Comparison of ENCODE assay signal across 1 cellular context in the genomic region with DNA sequence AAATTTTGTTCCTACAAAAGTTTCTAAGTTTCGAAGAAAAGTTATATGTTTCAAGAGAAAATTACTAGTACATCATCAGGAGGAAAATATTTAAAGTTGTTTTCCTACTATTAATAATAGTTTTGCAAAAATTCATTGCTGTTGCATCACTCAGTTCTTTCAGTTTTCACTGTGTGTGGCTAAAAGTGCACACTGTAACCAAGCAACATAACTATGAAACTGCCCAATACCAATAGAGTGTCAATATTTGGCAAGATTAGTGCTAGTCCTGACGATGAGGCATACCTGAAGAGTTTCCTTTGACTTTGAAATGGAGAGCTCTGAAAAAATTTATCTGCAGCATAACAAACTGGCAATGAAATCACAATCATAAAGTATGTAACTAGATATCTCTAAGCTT.
TF ChIP-seq lines count a peak whose summit lies in the region.

No MANE protein-coding gene starts in this region.

TF ChIP-seq in GM12878, 131 proteins besides CTCF, POLR2A, EP300 and RAD21 (continued from another document):
- TF ChIP-seq, protein P1, sequence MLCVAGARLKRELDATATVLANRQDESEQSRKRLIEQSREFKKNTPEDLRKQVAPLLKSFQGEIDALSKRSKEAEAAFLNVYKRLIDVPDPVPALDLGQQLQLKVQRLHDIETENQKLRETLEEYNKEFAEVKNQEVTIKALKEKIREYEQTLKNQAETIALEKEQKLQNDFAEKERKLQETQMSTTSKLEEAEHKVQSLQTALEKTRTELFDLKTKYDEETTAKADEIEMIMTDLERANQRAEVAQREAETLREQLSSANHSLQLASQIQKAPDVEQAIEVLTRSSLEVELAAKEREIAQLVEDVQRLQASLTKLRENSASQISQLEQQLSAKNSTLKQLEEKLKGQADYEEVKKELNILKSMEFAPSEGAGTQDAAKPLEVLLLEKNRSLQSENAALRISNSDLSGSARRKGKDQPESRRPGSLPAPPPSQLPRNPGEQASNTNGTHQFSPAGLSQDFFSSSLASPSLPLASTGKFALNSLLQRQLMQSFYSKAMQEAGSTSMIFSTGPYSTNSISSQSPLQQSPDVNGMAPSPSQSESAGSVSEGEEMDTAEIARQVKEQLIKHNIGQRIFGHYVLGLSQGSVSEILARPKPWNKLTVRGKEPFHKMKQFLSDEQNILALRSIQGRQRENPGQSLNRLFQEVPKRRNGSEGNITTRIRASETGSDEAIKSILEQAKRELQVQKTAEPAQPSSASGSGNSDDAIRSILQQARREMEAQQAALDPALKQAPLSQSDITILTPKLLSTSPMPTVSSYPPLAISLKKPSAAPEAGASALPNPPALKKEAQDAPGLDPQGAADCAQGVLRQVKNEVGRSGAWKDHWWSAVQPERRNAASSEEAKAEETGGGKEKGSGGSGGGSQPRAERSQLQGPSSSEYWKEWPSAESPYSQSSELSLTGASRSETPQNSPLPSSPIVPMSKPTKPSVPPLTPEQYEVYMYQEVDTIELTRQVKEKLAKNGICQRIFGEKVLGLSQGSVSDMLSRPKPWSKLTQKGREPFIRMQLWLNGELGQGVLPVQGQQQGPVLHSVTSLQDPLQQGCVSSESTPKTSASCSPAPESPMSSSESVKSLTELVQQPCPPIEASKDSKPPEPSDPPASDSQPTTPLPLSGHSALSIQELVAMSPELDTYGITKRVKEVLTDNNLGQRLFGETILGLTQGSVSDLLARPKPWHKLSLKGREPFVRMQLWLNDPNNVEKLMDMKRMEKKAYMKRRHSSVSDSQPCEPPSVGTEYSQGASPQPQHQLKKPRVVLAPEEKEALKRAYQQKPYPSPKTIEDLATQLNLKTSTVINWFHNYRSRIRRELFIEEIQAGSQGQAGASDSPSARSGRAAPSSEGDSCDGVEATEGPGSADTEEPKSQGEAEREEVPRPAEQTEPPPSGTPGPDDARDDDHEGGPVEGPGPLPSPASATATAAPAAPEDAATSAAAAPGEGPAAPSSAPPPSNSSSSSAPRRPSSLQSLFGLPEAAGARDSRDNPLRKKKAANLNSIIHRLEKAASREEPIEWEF (IDR thresholded peaks at IDR 0.05; ENCODE audit: insufficient replicate concordance, low read depth, low read length), result peak; percentile 87
- TF ChIP-seq STAT1 (conservative IDR thresholded peaks at IDR 0.05) (no peak), NRF1 (conservative IDR thresholded peaks at IDR 0.05; ENCODE audit: low read depth, low read length) (no peak)
